ENCODE assay signal across 18 cellular contexts in the genomic region with DNA sequence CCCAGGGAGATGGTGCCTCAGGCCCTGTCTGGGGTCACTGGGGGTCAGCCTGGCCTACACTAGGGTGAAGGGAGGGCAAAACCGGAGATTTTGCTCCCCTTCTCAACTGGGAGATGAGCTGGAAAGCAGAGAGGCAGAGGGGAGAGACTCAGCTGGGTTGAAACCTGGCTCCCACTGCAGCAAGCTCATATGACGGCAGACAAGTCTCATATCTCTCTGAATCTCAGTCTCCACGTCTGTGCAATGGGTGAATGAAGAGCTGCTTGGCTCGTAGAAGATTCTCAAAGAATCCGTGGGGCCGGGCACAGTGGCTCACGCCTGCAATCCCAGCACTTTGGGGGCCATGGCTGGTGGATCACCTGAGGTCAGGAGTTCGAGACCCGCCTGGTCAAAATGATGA. TPM values are rescaled to one million over a fixed set of nuclear protein-coding genes. Genes with fewer than 3 reads are reported as not detected.
DNase-seq lines count a peak whose midpoint lies in the region; ATAC-seq and TF ChIP-seq lines count a peak whose summit lies in the region.
"Had no signal": no experiment of that assay in that cellular context is flagged by ENCODE, and none has a peak within 500 bp of the region (broad histone marks: within the 10 kb centered on the region; RNA-seq: fewer than 3 reads in every experiment).

No MANE protein-coding gene starts in this region.

- no peak for DNase-seq in stimulated activated naive CD8-positive, alpha-beta T cell treated with anti-CD3 and anti-CD28 coated beads, Interleukin-15, Interleukin-2, amounts not matched to agents 100 U/mL and 50 U/mL, for 24 hours
- no peak for DNase-seq in mammary epithelial cell
- DNase-seq in naive thymus-derived CD8-positive, alpha-beta T cell = no peak
- no peak for DNase-seq in epidermal melanocyte (ENCODE audit: insufficient read length, low spot score)
- DNase-seq in foreskin melanocyte = no peak
- DNase-seq in COLO829 (ENCODE audit: low spot score) = no peak
- DNase-seq: ACHN; activated CD4-positive, alpha-beta T cell treated with anti-CD3 and anti-CD28 coated beads, Interleukin-2, amount 50 U/mL, for 4 hours; activated T-cell treated with anti-CD3 and anti-CD28 coated beads, Interleukin-2, amount 50 U/mL, for 72 hours; foreskin keratinocyte; HCEC 1CT; NCI-H1417 treated with DMSO at 0.1 percent for 48 hours; occipital lobe; stimulated activated CD4-positive, alpha-beta T cell treated with anti-CD3 and anti-CD28 coated beads, Interleukin-4, amount 100 ng/mL, for 4 hours had no signal

- no peak overlapping the region for H2AFZ ChIP-seq in mammary epithelial cell (ENCODE audit: low read depth, low read length)

- H3K27me3 ChIP-seq in mammary epithelial cell (ENCODE audit: insufficient read depth, low read length) = no peaks in the 10 kb centered on the region
- H3K27me3 ChIP-seq: foreskin keratinocyte had no signal

- POLR2A ChIA-PET in naive thymus-derived CD8-positive, alpha-beta T cell (lab: Charles Lee) = interaction anchor here (0.6 to 3.2 kb wide), 8 partner anchors 8 to 114 kb away, joined by 3 to 21 read pairs (median 8); a partner anchor contains a TSS

- no peaks in the 10 kb centered on the region for H4K20me1 ChIP-seq in mammary epithelial cell (ENCODE audit: insufficient read depth, low read length)

- H3K4me2 ChIP-seq in mammary epithelial cell (ENCODE audit: insufficient read depth, low read depth, low read length) = no peak overlapping the region

- no peak overlapping the region for H3K4me3 Mint-ChIP-seq in stimulated activated naive CD8-positive, alpha-beta T cell treated with anti-CD3 and anti-CD28 coated beads, Interleukin-15, Interleukin-2, amounts not matched to agents 100 ng/mL and 50 ng/mL, for 24 hours
- peak overlapping the region in 5 of 10 donors; percentile 17 to 90 (median 72) for H3K4me3 Mint-ChIP-seq in naive thymus-derived CD8-positive, alpha-beta T cell
- H3K4me3 Mint-ChIP-seq: endodermal cell had no signal

- no peaks in the 10 kb centered on the region for H3K36me3 Mint-ChIP-seq in stimulated activated naive CD8-positive, alpha-beta T cell treated with anti-CD3 and anti-CD28 coated beads, Interleukin-15, Interleukin-2, amounts not matched to agents 100 ng/mL and 50 ng/mL, for 24 hours (ENCODE audit: low read depth)
- no peaks in the 10 kb centered on the region for H3K36me3 Mint-ChIP-seq in naive thymus-derived CD8-positive, alpha-beta T cell

- no peaks in the 10 kb centered on the region for H3K9me3 ChIP-seq in mammary epithelial cell (replicated peaks; ENCODE audit: insufficient read depth, low read length)

- no peaks in the 10 kb centered on the region for H3K27me3 Mint-ChIP-seq in stimulated activated naive CD8-positive, alpha-beta T cell treated with anti-CD3 and anti-CD28 coated beads, Interleukin-15, Interleukin-2, amounts not matched to agents 100 ng/mL and 50 ng/mL, for 24 hours
- H3K27me3 Mint-ChIP-seq in naive thymus-derived CD8-positive, alpha-beta T cell = no peaks in the 10 kb centered on the region

- no peak for TF ChIP-seq CTCF in mammary epithelial cell (conservative IDR thresholded peaks at IDR 0.05 in 1 of 2, IDR thresholded peaks at IDR 0.05 in 1 of 2; ENCODE audit: extremely low read depth in 1 of 2, insufficient read depth in 1 of 2, low read depth in 1 of 2, low read length in 2 of 2)

- ATAC-seq in stimulated activated naive CD8-positive, alpha-beta T cell treated with anti-CD3 and anti-CD28 coated beads, Interleukin-15, Interleukin-2, amounts not matched to agents 100 U/mL and 50 U/mL, for 24 hours = no peak
- ATAC-seq in naive thymus-derived CD8-positive, alpha-beta T cell = no peak
- ATAC-seq in GM19035 (IDR thresholded peaks at IDR 0.05; ENCODE audit: unreplicated experiment) = no peak
- ATAC-seq: activated T-cell treated with anti-CD3 and anti-CD28 coated beads, Interleukin-2, amount 50 U/mL, for 72 hours had no signal

- H3K27ac ChIP-seq in mammary epithelial cell (ENCODE audit: insufficient read depth, low read depth, low read length) = peak overlapping the region; percentile 80
- H3K27ac ChIP-seq: SK-N-MC had no signal

- no peaks in the 10 kb centered on the region for H3K9me3 Mint-ChIP-seq in stimulated activated naive CD8-positive, alpha-beta T cell treated with anti-CD3 and anti-CD28 coated beads, Interleukin-15, Interleukin-2, amounts not matched to agents 100 ng/mL and 50 ng/mL, for 24 hours
- no peaks in the 10 kb centered on the region for H3K9me3 Mint-ChIP-seq in naive thymus-derived CD8-positive, alpha-beta T cell
- H3K9me3 Mint-ChIP-seq: activated T-cell treated with anti-CD3 and anti-CD28 coated beads, Interleukin-2, amount 50 U/mL, for 72 hours; endodermal cell had no signal

- H3K9ac ChIP-seq in mammary epithelial cell (ENCODE audit: insufficient read depth, low read length) = no peak overlapping the region

- no TSS peak for BruUV-seq in mammary epithelial cell (replicated peaks; lab: Mats Ljungman, UMichigan)

- in situ Hi-C loops in mammary epithelial cell (cut with MboI; ENCODE audit: low sequenced_read_pairs in 2 of 2) = loop anchor here in 1 of 2 donors (25.0 kb wide), 1 partner anchor 571 kb away; no protein-coding TSS in a partner anchor

- peak overlapping the region; percentile 3 for H3K27ac Mint-ChIP-seq in stimulated activated naive CD8-positive, alpha-beta T cell treated with anti-CD3 and anti-CD28 coated beads, Interleukin-15, Interleukin-2, amounts not matched to agents 100 ng/mL and 50 ng/mL, for 24 hours
- H3K27ac Mint-ChIP-seq in naive thymus-derived CD8-positive, alpha-beta T cell = peak overlapping the region; percentile 85 to 98 (median 95)
- H3K27ac Mint-ChIP-seq: activated T-cell treated with anti-CD3 and anti-CD28 coated beads, Interleukin-2, amount 50 U/mL, for 72 hours; endodermal cell had no signal

- H3K4me1 Mint-ChIP-seq in stimulated activated naive CD8-positive, alpha-beta T cell treated with anti-CD3 and anti-CD28 coated beads, Interleukin-15, Interleukin-2, amounts not matched to agents 100 ng/mL and 50 ng/mL, for 24 hours (ENCODE audit: low read depth) = peaks cover 47% of the 10 kb centered on the region
- peaks cover 14 to 41% (median 29%) of the 10 kb centered on the region in 4 donors for H3K4me1 Mint-ChIP-seq in naive thymus-derived CD8-positive, alpha-beta T cell

- no peaks in the 10 kb centered on the region for H3K79me2 ChIP-seq in mammary epithelial cell (ENCODE audit: insufficient read depth, low read length)

- H3K4me1 ChIP-seq in mammary epithelial cell (ENCODE audit: insufficient read depth, low read length) = peaks cover 39% of the 10 kb centered on the region

- intact Hi-C loops in mammary epithelial cell (cut with micrococcal nuclease) = loop anchor here (2.0 kb wide), 1 partner anchor 49 kb away; no protein-coding TSS in a partner anchor

- no peaks in the 10 kb centered on the region for H3K36me3 ChIP-seq in mammary epithelial cell (ENCODE audit: insufficient read depth, low read length)

- WGBS in mammary epithelial cell (ENCODE audit: low coverage, missing lambda C conversion rate) = 96% methylated on average over 9 of the region's 9 CpGs

- CTCF ChIA-PET in mammary epithelial cell (lab: Charles Lee; ENCODE audit: low non-redundant PET) = no interaction called here

- dilution Hi-C loops in mammary epithelial cell (cut with HindIII; ENCODE audit: low sequenced_read_pairs) = no loop called here

- H3K4me3 ChIP-seq in mammary epithelial cell (replicated peaks in 1 of 3; ENCODE audit: insufficient read depth in 1 of 3, low read depth in 2 of 3, low read length in 3 of 3) = no peak overlapping the region
- H3K4me3 ChIP-seq: SK-N-MC had no signal

RNA-seq across cellular contexts. Expression of a gene that starts 11.6 kb away (rescaled TPM):
- 10 to 100 TPM; 41.0 to 70.6 TPM for total RNA-seq in mammary epithelial cell
- 62.0 TPM for polyA plus RNA-seq in mammary epithelial cell
- polyA minus RNA-seq in mammary epithelial cell = 81.7 TPM
- total RNA-seq in naive thymus-derived CD8-positive, alpha-beta T cell = 10 to 100 TPM; 16.3 to 16.5 TPM
- polyA plus RNA-seq in naive thymus-derived CD8-positive, alpha-beta T cell = 10 to 100 TPM; 11.8 to 20.9 (median 13.2) TPM

RNA-seq across cellular contexts. Expression of a gene that starts 29.5 kb away (rescaled TPM):
- total RNA-seq in mammary epithelial cell = 100 to 1,000 TPM; 125 to 155 TPM
- 106 TPM for polyA plus RNA-seq in mammary epithelial cell
- polyA minus RNA-seq in mammary epithelial cell = 270 TPM
- total RNA-seq in naive thymus-derived CD8-positive, alpha-beta T cell = 10 to 100 TPM; 44.3 to 46.2 TPM
- 1 to 10 TPM in 2 of 3 donors, under 1 TPM in 1; 0.98 to 4.9 (median 2.4) TPM for polyA plus RNA-seq in naive thymus-derived CD8-positive, alpha-beta T cell
